Comparison of ENCODE assay signal across 18 cellular contexts in genomic region chr20:3710027-3710426, GRCh38. TPM values are rescaled to one million over a fixed set of nuclear protein-coding genes. Genes with fewer than 3 reads are reported as not detected.
DNase-seq lines count a peak whose midpoint lies in the region; ATAC-seq and TF ChIP-seq lines count a peak whose summit lies in the region.
"Had no signal": no experiment of that assay in that cellular context is flagged by ENCODE, and none has a peak within 500 bp of the region (broad histone marks: within the 10 kb centered on the region; RNA-seq: fewer than 3 reads in every experiment).

No MANE protein-coding gene starts in this region.

- H2BK120ac ChIP-seq in H9 (ENCODE audit: low read depth, low read length, poor library complexity, severe bottlenecking) = no peak overlapping the region

- intact Hi-C loops in CD8-positive, alpha-beta T cell (cut with DNase I, micrococcal nuclease) = loop anchor here in 1 of 2 experiments (2.0 kb wide), 1 partner anchor 33 kb away; no protein-coding TSS in a partner anchor

- H3K23me2 ChIP-seq in H9 (ENCODE audit: insufficient read length, low read depth, low read length, poor library complexity, severe bottlenecking) = no peaks in the 10 kb centered on the region

- no CpG with 5 or more reads among the region's 6 CpGs for WGBS in H9 (ENCODE audit: extremely low coverage, insufficient read length, low lambda C conversion rate)

- H3K9me3 Mint-ChIP-seq in H9 = no peaks in the 10 kb centered on the region
- H3K9me3 Mint-ChIP-seq in CD8-positive, alpha-beta T cell = no peaks in the 10 kb centered on the region
- H3K9me3 Mint-ChIP-seq: activated T-helper 17 cell treated with anti-CD3 and anti-CD28 coated beads, Interleukin-2, amount 50 U/mL, for 72 hours; IgD-negative memory B cell had no signal

- H2AFZ ChIP-seq in H9 (ENCODE audit: low read length) (no peak overlapping the region), osteoblast (ENCODE audit: low read length) (no peak overlapping the region)

- no peak for ATAC-seq in CD8-positive, alpha-beta T cell

- no peak overlapping the region for H3K27ac Mint-ChIP-seq in H9
- H3K27ac Mint-ChIP-seq in CD8-positive, alpha-beta T cell = no peak overlapping the region
- H3K27ac Mint-ChIP-seq: activated T-helper 17 cell treated with anti-CD3 and anti-CD28 coated beads, Interleukin-2, amount 50 U/mL, for 72 hours; IgD-negative memory B cell had no signal

- H3K9ac ChIP-seq in H9 (ENCODE audit: extremely low read depth, insufficient read length, low read length) = no peak overlapping the region

- no peak overlapping the region for H3K14ac ChIP-seq in H9 (ENCODE audit: insufficient read depth, low read length)

- no peaks in the 10 kb centered on the region for H3K36me3 ChIP-seq in osteoblast (ENCODE audit: insufficient read depth, low read length)
- H3K36me3 ChIP-seq in CD8-positive, alpha-beta T cell (ENCODE audit: insufficient read depth, low read length) = no peaks in the 10 kb centered on the region
- H3K36me3 ChIP-seq: SJSA1, thoracic aorta had no signal

- H3K4me3 ChIP-seq in coronary artery (peak overlapping the region; percentile 19), osteoblast (ENCODE audit: insufficient read depth, low read length) (no peak overlapping the region)
- H3K4me3 ChIP-seq in CD8-positive, alpha-beta T cell (ENCODE audit: low read depth, low read length) = no peak overlapping the region
- H3K4me3 ChIP-seq: SJSA1 had no signal

- no peak overlapping the region for H2BK20ac ChIP-seq in H9 (ENCODE audit: low read depth, low read length, poor library complexity, severe bottlenecking)

- H3K9me3 ChIP-seq in H9 (ENCODE audit: control insufficient read depth, low read depth, low read length) (no peaks in the 10 kb centered on the region), osteoblast (ENCODE audit: low read depth, low read length) (no peaks in the 10 kb centered on the region)
- no peaks in the 10 kb centered on the region for H3K9me3 ChIP-seq in CD8-positive, alpha-beta T cell (ENCODE audit: low read length)
- H3K9me3 ChIP-seq: thoracic aorta had no signal

- H4K8ac ChIP-seq in H9 (replicated peaks; ENCODE audit: insufficient read length, low read depth, low read length) = no peak overlapping the region

- H2BK15ac ChIP-seq in H9 (ENCODE audit: low read depth, low read length) = no peak overlapping the region

- H2BK5ac ChIP-seq in H9 (ENCODE audit: insufficient read length, low read length) = no peak overlapping the region

- no peak overlapping the region for H2BK12ac ChIP-seq in H9 (ENCODE audit: insufficient read length, low read depth, low read length)

- no peak overlapping the region for H3T11ph ChIP-seq in H9 (ENCODE audit: low read length)

- CTCF ChIA-PET in CD8-positive, alpha-beta T cell (lab: Charles Lee) = interaction anchor here (1.0 to 2.2 kb wide), 17 partner anchors 8 to 148 kb away, joined by 3 to 16 read pairs (median 5); no protein-coding TSS in a partner anchor

- H3K79me1 ChIP-seq in H9 (ENCODE audit: insufficient read depth, low read depth, low read length, poor library complexity, severe bottlenecking) = no peaks in the 10 kb centered on the region

- H3K27ac ChIP-seq in H9 (ENCODE audit: insufficient read length, low read depth, low read length) (no peak overlapping the region), coronary artery (peak overlapping the region in 1 of 2 donors; percentile 64), osteoblast (ENCODE audit: low read depth, low read length) (no peak overlapping the region)
- no peak overlapping the region for H3K27ac ChIP-seq in CD8-positive, alpha-beta T cell (ENCODE audit: low read depth, low read length)
- H3K27ac ChIP-seq: C4-2B, SJSA1, thoracic aorta had no signal

- H3K4me3 Mint-ChIP-seq in H9 = no peak overlapping the region; a peak in 1 of 5 replicates
- H3K4me3 Mint-ChIP-seq in CD8-positive, alpha-beta T cell = no peak overlapping the region
- H3K4me3 Mint-ChIP-seq: activated T-helper 17 cell treated with anti-CD3 and anti-CD28 coated beads, Interleukin-2, amount 50 U/mL, for 72 hours had no signal

- no peaks in the 10 kb centered on the region for H3K4me1 ChIP-seq in H9 (ENCODE audit: insufficient read depth, low read length)
- no peaks in the 10 kb centered on the region for H3K4me1 ChIP-seq in osteoblast (ENCODE audit: insufficient read depth, low read length)
- H3K4me1 ChIP-seq in CD8-positive, alpha-beta T cell (ENCODE audit: insufficient read depth, low read length) = no peaks in the 10 kb centered on the region
- H3K4me1 ChIP-seq: SJSA1 had no signal

- H4K20me1 ChIP-seq in H9 (ENCODE audit: control insufficient read depth, insufficient read depth, insufficient read length) = no peaks in the 10 kb centered on the region
- no peaks in the 10 kb centered on the region for H4K20me1 ChIP-seq in osteoblast (ENCODE audit: insufficient read depth, low read length)

- H3K18ac ChIP-seq in H9 (ENCODE audit: insufficient read length, low read depth, low read length) = no peak overlapping the region

- no peaks in the 10 kb centered on the region for H3K36me3 Mint-ChIP-seq in H9 (ENCODE audit: insufficient read depth in 1 of 3, low read depth in 3 of 3)
- H3K36me3 Mint-ChIP-seq in CD8-positive, alpha-beta T cell = no peaks in the 10 kb centered on the region
- H3K36me3 Mint-ChIP-seq: IgD-negative memory B cell had no signal

- TF ChIP-seq CTCF in H9 (conservative IDR thresholded peaks at IDR 0.05) = no peak
- TF ChIP-seq CTCF in coronary artery (IDR thresholded peaks at IDR 0.05) = no peak
- no peak for TF ChIP-seq CTCF in osteoblast (IDR thresholded peaks at IDR 0.05; ENCODE audit: extremely low read depth, low read depth, low read length)
- no peak for TF ChIP-seq CTCF in CD8-positive, alpha-beta T cell (IDR thresholded peaks at IDR 0.05)

- H3K27me3 ChIP-seq in H9 (ENCODE audit: insufficient read depth, low read length) = no peaks in the 10 kb centered on the region
- H3K27me3 ChIP-seq in osteoblast (ENCODE audit: insufficient read depth, low read length) = no peaks in the 10 kb centered on the region
- H3K27me3 ChIP-seq in CD8-positive, alpha-beta T cell (ENCODE audit: insufficient read depth, low read length) = no peaks in the 10 kb centered on the region

- H2AK5ac ChIP-seq in H9 (ENCODE audit: insufficient read length, low read length) = no peak overlapping the region

- no peak overlapping the region for H3K4ac ChIP-seq in H9 (ENCODE audit: low read depth, low read length)

- no peaks in the 10 kb centered on the region for H3K79me2 ChIP-seq in H9 (ENCODE audit: insufficient read depth, low read length)
- H3K79me2 ChIP-seq in osteoblast (ENCODE audit: insufficient read depth, low read length) = no peaks in the 10 kb centered on the region

- H3K27me3 Mint-ChIP-seq in H9 (ENCODE audit: low read depth) = no peaks in the 10 kb centered on the region; the same call in none of the 2 replicates
- H3K27me3 Mint-ChIP-seq in CD8-positive, alpha-beta T cell (ENCODE audit: low read depth) = no peaks in the 10 kb centered on the region

- no peak overlapping the region for H3K23ac ChIP-seq in H9 (ENCODE audit: insufficient read length, low read depth, low read length)

- H4K5ac ChIP-seq in H9 (ENCODE audit: insufficient read length, low read depth, low read length) = no peak overlapping the region

- H3K4me2 ChIP-seq in H9 (ENCODE audit: insufficient read depth, insufficient read length, low read length) (no peak overlapping the region), osteoblast (ENCODE audit: insufficient read depth, low read length) (no peak overlapping the region)

- no peaks in the 10 kb centered on the region for H3K4me1 Mint-ChIP-seq in H9
- no peaks in the 10 kb centered on the region for H3K4me1 Mint-ChIP-seq in CD8-positive, alpha-beta T cell (ENCODE audit: low read depth)
- H3K4me1 Mint-ChIP-seq: activated T-helper 17 cell treated with anti-CD3 and anti-CD28 coated beads, Interleukin-2, amount 50 U/mL, for 72 hours had no signal

- H4K91ac ChIP-seq in H9 (ENCODE audit: insufficient read length, low read depth, low read length) = no peak overlapping the region

- POLR2A ChIA-PET in CD8-positive, alpha-beta T cell (lab: Charles Lee) = no interaction called here

- DNase-seq in H9 = peak; percentile 31
- no peak for DNase-seq in coronary artery (ENCODE audit: low spot score)
- DNase-seq in osteoblast (ENCODE audit: insufficient read length, low spot score, missing footprints) = peak; percentile 60
- DNase-seq in CD8-positive, alpha-beta T cell = no peak
- no peak for DNase-seq in retina
- no peak for DNase-seq in C1 segment of cervical spinal cord (lab: John Stamatoyannopoulos, UW)
- DNase-seq: activated CD4-positive, alpha-beta T cell treated with anti-CD3 and anti-CD28 coated beads, Interleukin-2, amount 50 U/mL, for 4 hours; HCEC 1CT; head of caudate nucleus had no signal

- no peak overlapping the region for H3K56ac ChIP-seq in H9 (ENCODE audit: insufficient read length, low read depth, low read length)

RNA-seq across cellular contexts. Expression of gene SIGLEC1, which starts 2.4 kb away (rescaled TPM):
- not detected in 2 replicates for total RNA-seq in H9 (2021)
- total RNA-seq in osteoblast = under 0.01 TPM in 1 of 2 replicates, not detected in the other
- total RNA-seq in CD8-positive, alpha-beta T cell = under 1 TPM; 0.05 to 0.06 TPM
- total RNA-seq: activated T-helper 17 cell treated with anti-CD3 and anti-CD28 coated beads, Interleukin-2, amount 50 U/mL, for 72 hours; Daoy; epithelial cell of proximal tubule; SJSA1 had no signal

RNA-seq across cellular contexts. Expression of gene HSPA12B, which starts 22.5 kb away (rescaled TPM):
- 2.7 and 2.9 TPM in 2 replicates for total RNA-seq in H9 (2021)
- not detected in 2 replicates for total RNA-seq in osteoblast
- not detected for total RNA-seq in CD8-positive, alpha-beta T cell
- total RNA-seq: activated T-helper 17 cell treated with anti-CD3 and anti-CD28 coated beads, Interleukin-2, amount 50 U/mL, for 72 hours; epithelial cell of proximal tubule; myocyte; SJSA1 had no signal

RNA-seq across cellular contexts. Expression of gene ADAM33, which starts 28.2 kb away (rescaled TPM):
- total RNA-seq in H9 (2021) (4.0 and 4.4 TPM in 2 replicates), osteoblast (3.5 and 11.2 TPM in 2 replicates)
- total RNA-seq in CD8-positive, alpha-beta T cell = not detected
- total RNA-seq: activated T-helper 17 cell treated with anti-CD3 and anti-CD28 coated beads, Interleukin-2, amount 50 U/mL, for 72 hours; Daoy; epithelial cell of proximal tubule; SJSA1 had no signal

RNA-seq across cellular contexts. Expression of gene GFRA4, which starts 46.8 kb away (rescaled TPM):
- total RNA-seq in H9 (2021) (not detected in 2 replicates), osteoblast (not detected in 2 replicates)
- not detected for total RNA-seq in CD8-positive, alpha-beta T cell
- total RNA-seq: activated T-helper 17 cell treated with anti-CD3 and anti-CD28 coated beads, Interleukin-2, amount 50 U/mL, for 72 hours; Daoy; epithelial cell of proximal tubule; myocyte; posterior vena cava; SJSA1; thoracic aorta had no signal

RNA-seq across cellular contexts. Expression of gene ADISSP, which starts 57.5 kb away (rescaled TPM):
- 79.2 and 80.9 TPM in 2 replicates for total RNA-seq in H9 (2021)
- total RNA-seq in osteoblast = 15.3 and 18.5 TPM in 2 replicates
- total RNA-seq in CD8-positive, alpha-beta T cell = 10 to 100 TPM in 1 of 2 experiments, 1 to 10 TPM in 1; 9.6 to 10.7 TPM

Comparison
In these comparisons a context has a peak if more than half of its experiments do, and no peak if none do; other contexts are left out.
1. DNase-seq: peak in H9 (single experiment) and osteoblast (single experiment); none in coronary artery (single experiment), CD8-positive, alpha-beta T cell (0 of 7), retina (single experiment) and C1 segment of cervical spinal cord (0 of 14).